In genomic region chrX:14922437-14922836, GRCh38 we compare ENCODE assay signal across 14 cellular contexts. TPM values are rescaled to one million over a fixed set of nuclear protein-coding genes. Genes with fewer than 3 reads are reported as not detected.
DNase-seq lines count a peak whose midpoint lies in the region; ATAC-seq and TF ChIP-seq lines count a peak whose summit lies in the region.
"Had no signal": no experiment of that assay in that cellular context is flagged by ENCODE, and none has a peak within 500 bp of the region (broad histone marks: within the 10 kb centered on the region; RNA-seq: fewer than 3 reads in every experiment).

No MANE protein-coding gene starts in this region.

- no peak overlapping the region for H3K27ac ChIP-seq in naive thymus-derived CD4-positive, alpha-beta T cell (ENCODE audit: low read depth, low read length)

- no peak overlapping the region for H3K4me3 ChIP-seq in MG63
- H3K4me3 ChIP-seq in choroid plexus epithelial cell (ENCODE audit: low read depth, low read length): no peak overlapping the region
- H3K4me3 ChIP-seq in naive thymus-derived CD4-positive, alpha-beta T cell (ENCODE audit: low read length): no peak overlapping the region

- H3K27me3 ChIP-seq in MG63: no peaks in the 10 kb centered on the region
- H3K27me3 ChIP-seq in naive thymus-derived CD4-positive, alpha-beta T cell (ENCODE audit: control insufficient read depth in 2 of 2, insufficient read depth in 2 of 2, low read length in 2 of 2): no peaks in the 10 kb centered on the region

- H3K4me1 ChIP-seq in naive thymus-derived CD4-positive, alpha-beta T cell (ENCODE audit: control insufficient read depth in 2 of 2, insufficient read depth in 2 of 2, low read length in 2 of 2): no peaks in the 10 kb centered on the region

- TF ChIP-seq CTCF in choroid plexus epithelial cell (conservative IDR thresholded peaks at IDR 0.05; ENCODE audit: low read depth, low read length): no peak
- no peak for TF ChIP-seq CTCF in nephron progenitor cell (IDR thresholded peaks at IDR 0.05)

- H3K4me1 Mint-ChIP-seq in nephron progenitor cell: peaks cover 6% of the 10 kb centered on the region
- H3K4me1 Mint-ChIP-seq in stimulated activated naive CD8-positive, alpha-beta T cell treated with anti-CD3 and anti-CD28 coated beads, Interleukin-15, amount 100 ng/mL, for 72 hours: no peaks in the 10 kb centered on the region
- H3K4me1 Mint-ChIP-seq in naive thymus-derived CD4-positive, alpha-beta T cell: no peaks in the 10 kb centered on the region

- peaks cover 2% of the 10 kb centered on the region for H3K27me3 Mint-ChIP-seq in nephron progenitor cell (ENCODE audit: low read depth, poor library complexity)
- no peaks in the 10 kb centered on the region for H3K27me3 Mint-ChIP-seq in stimulated activated naive CD8-positive, alpha-beta T cell treated with anti-CD3 and anti-CD28 coated beads, Interleukin-15, amount 100 ng/mL, for 72 hours
- H3K27me3 Mint-ChIP-seq in naive thymus-derived CD4-positive, alpha-beta T cell: no peaks in the 10 kb centered on the region

- H3K9me3 ChIP-seq in MG63: no peaks in the 10 kb centered on the region
- no peaks in the 10 kb centered on the region for H3K9me3 ChIP-seq in naive thymus-derived CD4-positive, alpha-beta T cell (ENCODE audit: control insufficient read depth in 2 of 3, low read length in 3 of 3)

- no peak for ATAC-seq in stimulated activated naive CD8-positive, alpha-beta T cell treated with anti-CD3 and anti-CD28 coated beads, Interleukin-15, amount 100 ng/mL, for 72 hours
- no peak for ATAC-seq in naive thymus-derived CD4-positive, alpha-beta T cell

- peak overlapping the region; percentile 5 for H3K27ac Mint-ChIP-seq in nephron progenitor cell
- no peak overlapping the region for H3K27ac Mint-ChIP-seq in stimulated activated naive CD8-positive, alpha-beta T cell treated with anti-CD3 and anti-CD28 coated beads, Interleukin-15, amount 100 ng/mL, for 72 hours
- peak overlapping the region in 1 of 9 donors; percentile 7 for H3K27ac Mint-ChIP-seq in naive thymus-derived CD4-positive, alpha-beta T cell

- POLR2A ChIA-PET in naive thymus-derived CD4-positive, alpha-beta T cell (lab: Charles Lee): no interaction called here

- peaks cover 6% of the 10 kb centered on the region for H3K36me3 Mint-ChIP-seq in nephron progenitor cell (ENCODE audit: low read depth)
- H3K36me3 Mint-ChIP-seq in naive thymus-derived CD4-positive, alpha-beta T cell: peaks cover 0 to 14% (median 7%) of the 10 kb centered on the region in 5 donors

- DNase-seq in GM03348 (ENCODE audit: low spot score) (peak; percentile 64), MG63 (peak; percentile 49), choroid plexus epithelial cell (ENCODE audit: low read depth) (peak; percentile 87), nephron progenitor cell (no peak), NCI-H1105 (lab: John Stamatoyannopoulos, UW) (no peak)
- DNase-seq in stimulated activated naive CD8-positive, alpha-beta T cell treated with anti-CD3 and anti-CD28 coated beads, Interleukin-15, amount 100 ng/mL, for 72 hours: no peak
- no peak for DNase-seq in naive thymus-derived CD4-positive, alpha-beta T cell
- DNase-seq: activated CD4-positive, alpha-beta T cell treated with anti-CD3 and anti-CD28 coated beads for 4 hours; activated gamma-delta T cell; DND-41; hypothalamus; midbrain; NCI-H1092 treated with DMSO at 0.1 percent for 48 hours; NCI-H774 had no signal

- H3K4me3 Mint-ChIP-seq in nephron progenitor cell: no peak overlapping the region
- no peak overlapping the region for H3K4me3 Mint-ChIP-seq in stimulated activated naive CD8-positive, alpha-beta T cell treated with anti-CD3 and anti-CD28 coated beads, Interleukin-15, amount 100 ng/mL, for 72 hours
- no peak overlapping the region for H3K4me3 Mint-ChIP-seq in naive thymus-derived CD4-positive, alpha-beta T cell

- no peaks in the 10 kb centered on the region; the same call in none of the 2 replicates for H3K36me3 ChIP-seq in MG63
- peaks cover 0 to 3% (median 0%) of the 10 kb centered on the region in 3 experiments for H3K36me3 ChIP-seq in naive thymus-derived CD4-positive, alpha-beta T cell (ENCODE audit: control insufficient read depth in 2 of 3, insufficient read depth in 3 of 3, low read length in 3 of 3)

- intact Hi-C loops in naive thymus-derived CD4-positive, alpha-beta T cell (cut with micrococcal nuclease): no loop called here

- CTCF ChIA-PET in naive thymus-derived CD4-positive, alpha-beta T cell (lab: Charles Lee): no interaction called here

- H3K9me3 Mint-ChIP-seq in nephron progenitor cell: peaks cover 15% of the 10 kb centered on the region
- no peaks in the 10 kb centered on the region for H3K9me3 Mint-ChIP-seq in stimulated activated naive CD8-positive, alpha-beta T cell treated with anti-CD3 and anti-CD28 coated beads, Interleukin-15, amount 100 ng/mL, for 72 hours
- H3K9me3 Mint-ChIP-seq in naive thymus-derived CD4-positive, alpha-beta T cell: no peaks in the 10 kb centered on the region

RNA-seq across cellular contexts. Expression of gene MOSPD2, which starts 49.2 kb away (rescaled TPM):
- total RNA-seq in MG63 (2014; rRNA removed; shearing (Covaris generic); ENCODE audit: low replicate concordance): 1.1 and 1.2 TPM in 2 replicates
- 10 to 100 TPM in 4 of 5 experiments, 1 to 10 TPM in 1; 7.1 to 15.7 (median 13.4) TPM for total RNA-seq in naive thymus-derived CD4-positive, alpha-beta T cell
- polyA plus RNA-seq in naive thymus-derived CD4-positive, alpha-beta T cell: 1 to 10 TPM; 5.3 to 8.0 TPM

RNA-seq across cellular contexts. Expression of gene FANCB, which starts 49.6 kb away (rescaled TPM):
- 5.8 and 7.2 TPM in 2 replicates for total RNA-seq in MG63 (2014; rRNA removed; shearing (Covaris generic); ENCODE audit: low replicate concordance)
- total RNA-seq in naive thymus-derived CD4-positive, alpha-beta T cell: 1 to 10 TPM; 3.3 to 8.3 (median 4.0) TPM
- polyA plus RNA-seq in naive thymus-derived CD4-positive, alpha-beta T cell: 1 to 10 TPM in 1 of 2 donors, under 1 TPM in 1; 0.55 to 1.4 TPM

Comparison
In these comparisons a context has a peak if more than half of its experiments do, and no peak if none do; other contexts are left out.
1. DNase-seq: peak in GM03348 (single experiment), MG63 (single experiment) and choroid plexus epithelial cell (single experiment); none in nephron progenitor cell (single experiment), stimulated activated naive CD8-positive, alpha-beta T cell treated with anti-CD3 and anti-CD28 coated beads, Interleukin-15, amount 100 ng/mL, for 72 hours (0 of 2), NCI-H1105 (single experiment) and naive thymus-derived CD4-positive, alpha-beta T cell (0 of 9).